In the genomic region with DNA sequence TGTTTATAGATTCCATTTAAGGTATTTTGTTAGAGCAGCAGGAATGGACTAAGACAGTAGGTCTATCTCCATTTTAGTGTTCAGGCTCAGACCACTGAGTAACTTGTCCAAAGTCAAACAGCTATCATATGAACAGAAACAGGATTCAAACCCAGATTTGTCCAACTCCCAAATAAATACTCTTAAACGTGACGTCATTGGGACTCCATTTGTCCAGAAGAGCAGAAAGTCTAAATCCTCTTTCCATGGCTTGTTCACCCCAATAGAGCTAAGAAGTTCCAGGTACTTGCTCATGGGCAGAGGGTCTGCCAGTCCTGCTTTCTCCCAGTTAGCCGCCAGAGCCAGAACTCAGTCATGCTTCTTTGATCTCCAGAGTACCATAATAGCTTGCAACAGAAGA, we compare ENCODE assay signal across 9 cellular contexts. TPM values are rescaled to one million over a fixed set of nuclear protein-coding genes. Genes with fewer than 3 reads are reported as not detected.
"Had no signal": no experiment of that assay in that cellular context is flagged by ENCODE, and none has a peak within 500 bp of the region (broad histone marks: within the 10 kb centered on the region; RNA-seq: fewer than 3 reads in every experiment).

No MANE protein-coding gene starts in this region.

- FAIRE-seq: G401.6, GM12878, GM12891, GM12892, GM18507, GM19239 had no signal

- H3K4me3 ChIP-seq: GM12878 had no signal

- DNase-seq: GDM1, GF-D8 had no signal

- ATAC-seq: GM12878 had no signal

RNA-seq across cellular contexts. Expression of a gene that starts 16.3 kb away (rescaled TPM):
- total RNA-seq: G401 had no signal
